In the genomic region with DNA sequence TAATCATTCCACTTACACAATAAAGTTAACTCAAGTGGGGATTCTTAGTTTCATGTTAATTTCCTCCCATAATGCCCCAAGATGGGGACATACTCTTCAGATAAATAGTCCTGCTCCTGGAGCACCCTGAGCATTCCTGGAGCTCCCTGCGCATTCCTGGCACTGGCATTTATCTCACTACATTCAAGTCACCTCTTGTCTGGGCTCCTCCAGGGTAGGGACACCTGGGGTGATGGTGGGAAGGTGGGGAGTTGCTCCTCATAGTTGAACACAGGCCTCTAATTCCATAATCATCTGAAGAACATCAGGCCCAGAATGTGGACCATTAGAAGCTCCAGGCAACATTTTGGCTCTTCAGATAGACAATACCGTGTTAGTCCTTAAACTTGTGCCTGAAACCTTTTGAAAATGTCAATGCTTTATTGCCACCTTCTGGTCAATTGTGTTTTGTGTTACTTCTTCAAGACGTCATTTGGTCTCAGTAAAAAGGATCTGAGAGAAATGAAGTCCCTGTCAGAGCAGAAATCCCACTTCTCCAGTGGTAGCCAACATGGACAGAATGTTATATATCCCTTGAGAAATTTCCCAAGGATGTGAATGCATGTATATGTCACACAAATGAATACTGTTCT, we compare ENCODE assay signal across 8 cellular contexts. TPM values are rescaled to one million over a fixed set of nuclear protein-coding genes. Genes with fewer than 3 reads are reported as not detected.
DNase-seq lines count a peak whose midpoint lies in the region; ATAC-seq lines count a peak whose summit lies in the region.

No MANE protein-coding gene starts in this region.

- DNase-seq in DMS53 treated with DMSO at 0.1 percent for 48 hours (lab: John Stamatoyannopoulos, UW; ENCODE audit: unreplicated experiment) (peak; percentile 19), Kasumi-1 (lab: John Stamatoyannopoulos, UW) (peak; percentile 83 to 88), adipocyte (ENCODE audit: low read depth) (peak; percentile 68), left lobe of liver (ENCODE audit: low spot score) (no peak), immature natural killer cell (no peak)
- DNase-seq in activated CD4-positive, alpha-beta T cell treated with anti-CD3 and anti-CD28 coated beads, Interleukin-2, amount 50 U/mL, for 1 hour = no peak
- DNase-seq in stimulated activated naive CD8-positive, alpha-beta T cell treated with anti-CD3 and anti-CD28 coated beads, Interleukin-15, Interleukin-2, amounts not matched to agents 100 U/mL and 50 U/mL, for 24 hours = no peak

- H3K9me3 Mint-ChIP-seq in immature natural killer cell = no peaks in the 10 kb centered on the region

- H3K4me1 Mint-ChIP-seq in immature natural killer cell = no peaks in the 10 kb centered on the region

- no peaks in the 10 kb centered on the region for H3K4me1 ChIP-seq in adipocyte (ENCODE audit: control insufficient read depth, insufficient read depth, low read length)

- H3K4me3 Mint-ChIP-seq in immature natural killer cell = no peak overlapping the region

- H3K27me3 ChIP-seq in adipocyte (replicated peaks; ENCODE audit: control insufficient read depth, insufficient read depth, low read length) = no peaks in the 10 kb centered on the region

- H3K27me3 Mint-ChIP-seq in immature natural killer cell (ENCODE audit: low read depth in 3 of 3) = peaks cover 2 to 8% (median 7%) of the 10 kb centered on the region in 3 donors

- H3K36me3 ChIP-seq in adipocyte (ENCODE audit: control insufficient read depth, insufficient read depth, low read length, severe bottlenecking) = no peaks in the 10 kb centered on the region

- no peaks in the 10 kb centered on the region for H3K36me3 Mint-ChIP-seq in immature natural killer cell

- no peak overlapping the region for H3K27ac Mint-ChIP-seq in immature natural killer cell

- no peaks in the 10 kb centered on the region for H3K9me3 ChIP-seq in adipocyte (ENCODE audit: control insufficient read depth, low read length)

- H3K4me3 ChIP-seq in adipocyte (ENCODE audit: low read length) = no peak overlapping the region

- ATAC-seq in left lobe of liver (peak; percentile 89), GM19324 (IDR thresholded peaks at IDR 0.05; ENCODE audit: low FRiP score, unreplicated experiment) (no peak)
- ATAC-seq in stimulated activated naive CD8-positive, alpha-beta T cell treated with anti-CD3 and anti-CD28 coated beads, Interleukin-15, Interleukin-2, amounts not matched to agents 100 U/mL and 50 U/mL, for 24 hours = no peak

- H3K9ac ChIP-seq in adipocyte (ENCODE audit: low read length) = no peak overlapping the region

RNA-seq across cellular contexts. Expression of a gene that starts 14.2 kb away (rescaled TPM):
- total RNA-seq in left lobe of liver = 12.0 TPM
- 10 to 100 TPM; 16.1 to 38.4 (median 17.9) TPM for polyA plus RNA-seq in immature natural killer cell

Comparison
In these comparisons a context has a peak if more than half of its experiments do, and no peak if none do; other contexts are left out.
1. DNase-seq: peak in DMS53 treated with DMSO at 0.1 percent for 48 hours (single experiment), Kasumi-1 (2 of 2) and adipocyte (single experiment); none in left lobe of liver (single experiment), immature natural killer cell (0 of 3), activated CD4-positive, alpha-beta T cell treated with anti-CD3 and anti-CD28 coated beads, Interleukin-2, amount 50 U/mL, for 1 hour (single experiment) and stimulated activated naive CD8-positive, alpha-beta T cell treated with anti-CD3 and anti-CD28 coated beads, Interleukin-15, Interleukin-2, amounts not matched to agents 100 U/mL and 50 U/mL, for 24 hours (single experiment).